11 cellular contexts compared by ENCODE assay signal in genomic region chrX:68503830-68504229, GRCh38. TPM values are rescaled to one million over a fixed set of nuclear protein-coding genes. Genes with fewer than 3 reads are reported as not detected.
DNase-seq lines count a peak whose midpoint lies in the region; ATAC-seq, FAIRE-seq and TF ChIP-seq lines count a peak whose summit lies in the region.
"Had no signal": no experiment of that assay in that cellular context is flagged by ENCODE, and none has a peak within 500 bp of the region (broad histone marks: within the 10 kb centered on the region; RNA-seq: fewer than 3 reads in every experiment).

No MANE protein-coding gene starts in this region.

- H3K9me1 ChIP-seq in keratinocyte (ENCODE audit: control insufficient read depth, extremely low read depth, insufficient read depth, low read length), result no peaks in the 10 kb centered on the region

- H2AFZ ChIP-seq in keratinocyte (ENCODE audit: control insufficient read depth, low read length), result no peak overlapping the region

- peaks cover 42% of the 10 kb centered on the region for H3K36me3 Mint-ChIP-seq in CD4-positive, alpha-beta T cell (ENCODE audit: low read depth)

- H3K4me1 ChIP-seq in keratinocyte (ENCODE audit: control insufficient read depth, extremely low read depth, insufficient read depth, low read length) (peaks cover 5% of the 10 kb centered on the region), thyroid gland (peaks cover 3 to 5% of the 10 kb centered on the region in 2 donors), testis (no peaks in the 10 kb centered on the region)

- H3K4me3 Mint-ChIP-seq in CD4-positive, alpha-beta T cell, result peak overlapping the region; percentile 34
- H3K4me3 Mint-ChIP-seq: activated B cell treated with CpG ODN at 0.5 μM for 24 hours had no signal

- TF ChIP-seq CTCF in CD4-positive, alpha-beta T cell (IDR thresholded peaks at IDR 0.05), result no peak
- TF ChIP-seq CTCF in keratinocyte (optimal IDR thresholded peaks at IDR 0.05 in 1 of 3, IDR thresholded peaks at IDR 0.05 in 1 of 3, conservative IDR thresholded peaks at IDR 0.05 in 1 of 3; ENCODE audit: extremely low read depth in 1 of 3, insufficient read depth in 2 of 3, low read length in 3 of 3) (no peak), thyroid gland (IDR thresholded peaks at IDR 0.05) (no peak), testis (IDR thresholded peaks at IDR 0.05) (no peak)

- no peaks in the 10 kb centered on the region for H3K36me3 ChIP-seq in keratinocyte (ENCODE audit: control insufficient read depth in 2 of 2, extremely low read depth in 1 of 2, insufficient read depth in 2 of 2, low read length in 2 of 2)
- no peaks in the 10 kb centered on the region for H3K36me3 ChIP-seq in thyroid gland
- no peaks in the 10 kb centered on the region for H3K36me3 ChIP-seq in testis (ENCODE audit: low read depth, missing control alignments)

- TF ChIP-seq POLR2A in thyroid gland (IDR thresholded peaks at IDR 0.05) (no peak), testis (IDR thresholded peaks at IDR 0.05) (no peak)

- H3K9me3 ChIP-seq in CD4-positive, alpha-beta T cell (ENCODE audit: control insufficient read depth, low read length), result no peaks in the 10 kb centered on the region
- no peaks in the 10 kb centered on the region for H3K9me3 ChIP-seq in keratinocyte (ENCODE audit: control insufficient read depth, low read depth, low read length)
- no peaks in the 10 kb centered on the region for H3K9me3 ChIP-seq in thyroid gland
- no peaks in the 10 kb centered on the region for H3K9me3 ChIP-seq in testis

- 86 to 95% methylated on average over 6 to 7 of the region's 7 CpGs for WGBS in thyroid gland, 2 donors
- WGBS in testis, 2 donors, result 83 to 94% methylated on average over 5 to 7 of the region's 7 CpGs

- H3K4me3 ChIP-seq in keratinocyte (ENCODE audit: control insufficient read depth in 2 of 3, extremely low read depth in 1 of 3, insufficient read depth in 2 of 3, low read depth in 1 of 3, low read length in 3 of 3) (no peak overlapping the region), thyroid gland (replicated peaks in 1 of 3) (no peak overlapping the region), testis (no peak overlapping the region)

- H3K27ac ChIP-seq in CD4-positive, alpha-beta T cell (ENCODE audit: low read depth, low read length), result no peak overlapping the region
- H3K27ac ChIP-seq in keratinocyte (ENCODE audit: control insufficient read depth, insufficient read depth, low read length) (peak overlapping the region; percentile 61), thyroid gland (no peak overlapping the region), testis (no peak overlapping the region)

- FAIRE-seq in keratinocyte (lab: Jason Lieb, UNC), result no peak
- FAIRE-seq: endometrium had no signal

- H3K4me2 ChIP-seq in keratinocyte (ENCODE audit: control insufficient read depth, extremely low read depth, insufficient read depth, low read depth, low read length), result peak overlapping the region; percentile 17

- dilution Hi-C loops in keratinocyte (cut with MboI; ENCODE audit: extremely low pct_ligation_motif_present, low sequenced_read_pairs), result no loop called here

- peak overlapping the region; percentile 95 for H3K27ac Mint-ChIP-seq in CD4-positive, alpha-beta T cell
- H3K27ac Mint-ChIP-seq: activated B cell treated with CpG ODN at 0.5 μM for 24 hours had no signal

- H3K79me2 ChIP-seq in keratinocyte (ENCODE audit: control insufficient read depth, insufficient read depth, low read length), result peaks cover 42% of the 10 kb centered on the region

- ATAC-seq in CD4-positive, alpha-beta T cell (ENCODE audit: poor library complexity), result peak; percentile 25
- ATAC-seq in GM21529 (IDR thresholded peaks at IDR 0.05; ENCODE audit: unreplicated experiment), result peak; percentile 10
- ATAC-seq in HG03095 (IDR thresholded peaks at IDR 0.05; ENCODE audit: unreplicated experiment), result no peak

- POLR2A ChIA-PET in CD4-positive, alpha-beta T cell (lab: Charles Lee), result no interaction called here

- DNase-seq in CD4-positive, alpha-beta T cell, result no peak
- DNase-seq in activated CD4-positive, alpha-beta T cell treated with anti-CD3 and anti-CD28 coated beads, Interleukin-2, amount 50 U/mL, for 48 hours, result peak; percentile 31 to 49
- no peak for DNase-seq in keratinocyte (ENCODE audit: low read depth, low spot score)
- DNase-seq in thyroid gland, result no peak
- no peak for DNase-seq in testis
- DNase-seq: activated B cell treated with CpG ODN at 0.5 μM for 24 hours, Calu3, NCI-H748 treated with DMSO at 0.1 percent for 48 hours had no signal

- peaks cover 75% of the 10 kb centered on the region for H3K4me1 Mint-ChIP-seq in CD4-positive, alpha-beta T cell (ENCODE audit: low read depth)

- no peaks in the 10 kb centered on the region for H3K27me3 ChIP-seq in CD4-positive, alpha-beta T cell (ENCODE audit: control insufficient read depth, insufficient read depth, low read length)
- no peaks in the 10 kb centered on the region for H3K27me3 ChIP-seq in keratinocyte (ENCODE audit: control insufficient read depth, extremely low read depth, insufficient read depth, low read length)
- no peaks in the 10 kb centered on the region for H3K27me3 ChIP-seq in thyroid gland
- H3K27me3 ChIP-seq in testis, result no peaks in the 10 kb centered on the region

- H3K27me3 Mint-ChIP-seq in CD4-positive, alpha-beta T cell, result no peaks in the 10 kb centered on the region
- H3K27me3 Mint-ChIP-seq: activated B cell treated with CpG ODN at 0.5 μM for 24 hours had no signal

- H4K20me1 ChIP-seq in keratinocyte (ENCODE audit: control insufficient read depth, extremely low read depth, insufficient read depth, low read length), result no peaks in the 10 kb centered on the region

- intact Hi-C loops in CD4-positive, alpha-beta T cell (cut with DNase I, micrococcal nuclease), result no loop called here
- intact Hi-C loops in thyroid gland (cut with DNase I) (no loop called here), testis (cut with DNase I; ENCODE audit: low total_unique reads) (no loop called here)

- no peak overlapping the region for H3K9ac ChIP-seq in keratinocyte (ENCODE audit: control insufficient read depth, extremely low read depth, insufficient read depth, low read length)

- CTCF ChIA-PET in CD4-positive, alpha-beta T cell (lab: Charles Lee), result no interaction called here

- no peaks in the 10 kb centered on the region for H3K9me3 Mint-ChIP-seq in CD4-positive, alpha-beta T cell
- H3K9me3 Mint-ChIP-seq: activated B cell treated with CpG ODN at 0.5 μM for 24 hours had no signal

RNA-seq across cellular contexts. Expression of gene YIPF6, which starts 5.0 kb away (rescaled TPM):
- 1 to 10 TPM; 7.0 to 7.4 TPM for total RNA-seq in CD4-positive, alpha-beta T cell
- 14.4 to 22.4 TPM (median 20.2 TPM) in 3 replicates for polyA plus RNA-seq in keratinocyte
- 5.3 TPM for polyA plus RNA-seq in keratinocyte (2011; ENCODE audit: low read depth)
- 11.0 and 20.8 TPM in 2 replicates for polyA plus RNA-seq in keratinocyte (2011; cell fraction: cytosol; rRNA removed)
- polyA plus RNA-seq in keratinocyte (2011; cell fraction: nucleus; rRNA removed), result 19.6 and 21.5 TPM in 2 replicates
- polyA plus RNA-seq in keratinocyte (2012; ENCODE audit: low replicate concordance), result 14.7 and 21.1 TPM in 2 replicates
- polyA minus RNA-seq in keratinocyte, result 10.0 to 25.0 TPM (median 20.3 TPM) in 3 replicates
- polyA minus RNA-seq in keratinocyte (2011; cell fraction: cytosol; rRNA and poly(A)+ RNA removed), result 10.6 TPM
- 10.6 and 24.3 TPM in 2 replicates for polyA minus RNA-seq in keratinocyte (2011; cell fraction: nucleus; rRNA and poly(A)+ RNA removed)
- total RNA-seq in thyroid gland, result 10 to 100 TPM; 35.2 to 65.4 (median 41.6) TPM
- total RNA-seq in testis, result 10 to 100 TPM; 30.5 to 35.7 TPM
- 16.2 TPM for polyA plus RNA-seq in testis (ENCODE audit: insufficient read depth, low read depth, low replicate concordance)

Comparison
In these comparisons a context has a peak if more than half of its experiments do, and no peak if none do; other contexts are left out.
1. DNase-seq: peak in activated CD4-positive, alpha-beta T cell treated with anti-CD3 and anti-CD28 coated beads, Interleukin-2, amount 50 U/mL, for 48 hours (2 of 2); none in CD4-positive, alpha-beta T cell (0 of 10), keratinocyte (single experiment), thyroid gland (0 of 2) and testis (single experiment).